Comparison of ENCODE assay signal across 9 cellular contexts in genomic region chr6:31462964-31463940, GRCh38. TPM values are rescaled to one million over a fixed set of nuclear protein-coding genes. Genes with fewer than 3 reads are reported as not detected.
DNase-seq lines count a peak whose midpoint lies in the region; ATAC-seq and TF ChIP-seq lines count a peak whose summit lies in the region.
"Had no signal": no experiment of that assay in that cellular context is flagged by ENCODE, and none has a peak within 500 bp of the region (broad histone marks: within the 10 kb centered on the region; RNA-seq: fewer than 3 reads in every experiment).

No MANE protein-coding gene starts in this region.

- H3K27me3 ChIP-seq in A673 (replicated peaks; ENCODE audit: insufficient read depth, low read depth, low read length, poor library complexity) (peaks cover 6% of the 10 kb centered on the region), esophagus squamous epithelium (no peaks in the 10 kb centered on the region), muscle layer of colon (ENCODE audit: control insufficient read depth in 1 of 2, insufficient read depth in 2 of 2, low read length in 2 of 2) (peaks cover 0 to 6% of the 10 kb centered on the region in 2 donors)

- H3K4me1 Mint-ChIP-seq in activated T-cell treated with anti-CD3 and anti-CD28 coated beads, Interleukin-2, amount 50 U/mL, for 72 hours (ENCODE audit: low read depth): peaks cover 60% of the 10 kb centered on the region

- CTCF ChIA-PET in A673 (lab: Charles Lee): no interaction called here

- peaks cover 11 to 27% of the 10 kb centered on the region in 2 donors for H3K36me3 Mint-ChIP-seq in activated T-cell treated with anti-CD3 and anti-CD28 coated beads, Interleukin-2, amount 50 U/mL, for 72 hours (ENCODE audit: insufficient read depth in 2 of 2)

- no peak overlapping the region for H3K27ac ChIP-seq in A673 (ENCODE audit: low read depth, low read length, poor library complexity, severe bottlenecking)
- H3K27ac ChIP-seq in esophagus squamous epithelium: peak overlapping the region; percentile 73 to 89 (median 84)
- H3K27ac ChIP-seq in muscle layer of colon (ENCODE audit: low read depth, low read length): no peak overlapping the region

- H3K9me3 Mint-ChIP-seq in activated T-cell treated with anti-CD3 and anti-CD28 coated beads, Interleukin-2, amount 50 U/mL, for 72 hours: no peaks in the 10 kb centered on the region

- POLR2A ChIA-PET in A673 (lab: Charles Lee; ENCODE audit: low non-redundant PET): no interaction called here

- H3K9me3 ChIP-seq in A673 (ENCODE audit: low read depth, low read length, poor library complexity, severe bottlenecking) (no peaks in the 10 kb centered on the region), esophagus squamous epithelium (no peaks in the 10 kb centered on the region), muscle layer of colon (ENCODE audit: low read length) (no peaks in the 10 kb centered on the region)

- TF ChIP-seq POLR2A in esophagus squamous epithelium (IDR thresholded peaks at IDR 0.05): peak in 2 of 4 donors; percentile 79 to 87

- intact Hi-C loops in A673 (cut with micrococcal nuclease; ENCODE audit: unreplicated experiment): no loop called here
- intact Hi-C loops in esophagus squamous epithelium (cut with DNase I): no loop called here

- 8 to 14% methylated on average over 13 to 24 of the region's 29 CpGs for WGBS in esophagus squamous epithelium, 2 donors

- DNase-seq in A673 (ENCODE audit: low spot score) (peak; percentile 71), NK-92 (lab: John Stamatoyannopoulos, UW; ENCODE audit: unreplicated experiment) (peak; percentile 77), esophagus squamous epithelium (lab: John Stamatoyannopoulos, UW) (peak; percentile 30)
- peak; percentile 79 to 90 for DNase-seq in activated T-cell treated with anti-CD3 and anti-CD28 coated beads, Interleukin-2, amount 50 U/mL, for 72 hours
- DNase-seq in stimulated activated CD8-positive, alpha-beta memory T cell treated with anti-CD3 and anti-CD28 coated beads, Interleukin-4, amount 100 ng/mL, for 4 hours (ENCODE audit: low read depth in 2 of 2, low spot score in 1 of 2): peak; percentile 76 to 79
- DNase-seq: DND-41 had no signal

- peak overlapping the region; percentile 99 for H3K27ac Mint-ChIP-seq in activated T-cell treated with anti-CD3 and anti-CD28 coated beads, Interleukin-2, amount 50 U/mL, for 72 hours

- H3K4me1 ChIP-seq in A673 (ENCODE audit: insufficient read depth, low read length, poor library complexity, severe bottlenecking) (no peaks in the 10 kb centered on the region), esophagus squamous epithelium (peaks cover 8 to 51% (median 19%) of the 10 kb centered on the region in 3 donors), muscle layer of colon (ENCODE audit: insufficient read depth, low read length) (no peaks in the 10 kb centered on the region)

- TF ChIP-seq CTCF in A673 (conservative IDR thresholded peaks at IDR 0.05; ENCODE audit: low read depth, low read length): no peak
- no peak for TF ChIP-seq CTCF in esophagus squamous epithelium (IDR thresholded peaks at IDR 0.05)

- peak overlapping the region; percentile 29 for H3K4me3 ChIP-seq in A673 (ENCODE audit: low read depth, low read length, poor library complexity, severe bottlenecking)
- peak overlapping the region; percentile 42 to 79 (median 64) for H3K4me3 ChIP-seq in esophagus squamous epithelium
- H3K4me3 ChIP-seq in muscle layer of colon (ENCODE audit: low read depth in 1 of 2, low read length in 2 of 2): peak overlapping the region; percentile 15 to 24

- H3K27me3 Mint-ChIP-seq in activated T-cell treated with anti-CD3 and anti-CD28 coated beads, Interleukin-2, amount 50 U/mL, for 72 hours (ENCODE audit: low read depth): no peaks in the 10 kb centered on the region

- H3K9ac ChIP-seq in muscle layer of colon (ENCODE audit: low read length): no peak overlapping the region

- H3K36me3 ChIP-seq in A673 (ENCODE audit: insufficient read depth, low read length, poor library complexity, severe bottlenecking) (no peaks in the 10 kb centered on the region), esophagus squamous epithelium (no peaks in the 10 kb centered on the region), muscle layer of colon (ENCODE audit: insufficient read depth, low read length) (no peaks in the 10 kb centered on the region)

- peak overlapping the region; percentile 99 for H3K4me3 Mint-ChIP-seq in activated T-cell treated with anti-CD3 and anti-CD28 coated beads, Interleukin-2, amount 50 U/mL, for 72 hours

- no TSS peak for BruUV-seq in A673 (replicated peaks; lab: Mats Ljungman, UMichigan)

- peak; percentile 91 for ATAC-seq in GM18907 (IDR thresholded peaks at IDR 0.05; ENCODE audit: unreplicated experiment)
- peak; percentile 90 for ATAC-seq in HG03159 (IDR thresholded peaks at IDR 0.05; ENCODE audit: unreplicated experiment)
- ATAC-seq in activated T-cell treated with anti-CD3 and anti-CD28 coated beads, Interleukin-2, amount 50 U/mL, for 72 hours (replicated peaks in 1 of 2): peak; percentile 92 to 93

RNA-seq across cellular contexts. Expression of gene MICB, which starts 34.7 kb away (rescaled TPM):
- total RNA-seq in A673 (2021) (11.1 and 12.7 TPM in 2 replicates), esophagus squamous epithelium (1 to 10 TPM in 3 of 4 donors, under 1 TPM in 1; 0.23 to 2.6 (median 2.1) TPM)
- 10 to 100 TPM; 18.7 to 22.3 TPM for total RNA-seq in activated T-cell treated with anti-CD3 and anti-CD28 coated beads, Interleukin-2, amount 50 U/mL, for 72 hours

RNA-seq across cellular contexts. Expression of gene MICA, which starts 59.9 kb away (rescaled TPM):
- total RNA-seq in A673 (2021): 31.6 and 41.2 TPM in 2 replicates
- total RNA-seq in activated T-cell treated with anti-CD3 and anti-CD28 coated beads, Interleukin-2, amount 50 U/mL, for 72 hours: 1 to 10 TPM; 4.6 to 9.5 TPM
- 10 to 100 TPM in 1 of 4 donors, 1 to 10 TPM in 3; 7.5 to 10.1 (median 8.8) TPM for total RNA-seq in esophagus squamous epithelium

Comparison
In these comparisons a context has a peak if more than half of its experiments do, and no peak if none do; other contexts are left out.
1. DNase-seq: peak in every context shown above with its lines; median percentile 84 in activated T-cell treated with anti-CD3 and anti-CD28 coated beads, Interleukin-2, amount 50 U/mL, for 72 hours; 78 in stimulated activated CD8-positive, alpha-beta memory T cell treated with anti-CD3 and anti-CD28 coated beads, Interleukin-4, amount 100 ng/mL, for 4 hours; 77 in NK-92; 71 in A673; 30 in esophagus squamous epithelium.
2. H3K27ac ChIP-seq: peak in esophagus squamous epithelium (4 of 4); none in A673 (single experiment) and muscle layer of colon (single experiment).
3. Peak in every context shown above with its lines, with median percentiles within 50 percentile points of each other: H3K4me3 ChIP-seq and ATAC-seq.